7 cellular contexts compared by ENCODE assay signal in genomic region chr7:23161502-23161901, GRCh38.
"Had no signal": no experiment of that assay in that cellular context is flagged by ENCODE, and none has a peak within 500 bp of the region (broad histone marks: within the 10 kb centered on the region; RNA-seq: fewer than 3 reads in every experiment).

No MANE protein-coding gene starts in this region.

- FAIRE-seq: H1, H54 had no signal

- H3K27ac ChIP-seq: HL-60 had no signal

- ATAC-seq: GM23338 had no signal

- H3K4me3 Mint-ChIP-seq: GM23338, H9 had no signal

- H3K4me1 Mint-ChIP-seq: GM23338, H9 had no signal

- H3K4me3 ChIP-seq: GM23338 had no signal

- DNase-seq: H9, HCEC 1CT, IMR-90 had no signal

- H3K27ac Mint-ChIP-seq: GM23338, H9 had no signal

- H3K9me3 Mint-ChIP-seq: GM23338, H9 had no signal
